Comparison of ENCODE assay signal across 24 cellular contexts in the genomic region with DNA sequence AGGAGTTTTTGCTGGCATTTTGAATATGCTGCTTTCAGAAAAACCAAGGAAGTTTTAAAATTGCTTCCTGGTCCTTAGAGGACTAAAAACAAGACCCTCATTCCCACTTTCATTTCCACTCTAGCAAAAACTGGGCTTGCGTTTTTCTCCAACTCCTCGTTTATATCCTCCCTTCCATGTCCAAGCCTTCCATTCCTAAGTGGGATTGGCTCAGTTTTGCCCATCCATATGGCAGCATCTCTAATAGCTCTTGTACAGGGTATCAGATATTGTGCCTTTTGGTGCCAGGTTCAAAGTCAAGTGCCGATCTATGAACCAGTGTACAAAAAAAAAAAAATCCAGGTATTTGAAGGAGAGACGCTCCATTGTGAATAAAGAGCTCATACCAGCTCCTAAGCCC. TPM values are rescaled to one million over a fixed set of nuclear protein-coding genes. Genes with fewer than 3 reads are reported as not detected.
A peak's percentile ranks its signal among the peaks of the same experiment; 100 is the strongest.
DNase-seq lines count a peak whose midpoint lies in the region; ATAC-seq and TF ChIP-seq lines count a peak whose summit lies in the region.
"Had no signal": no experiment of that assay in that cellular context is flagged by ENCODE, and none has a peak within 500 bp of the region (broad histone marks: within the 10 kb centered on the region; RNA-seq: fewer than 3 reads in every experiment).

No MANE protein-coding gene starts in this region.

- intact Hi-C loops in activated CD4-positive, alpha-beta T cell treated with anti-CD3 and anti-CD28 coated beads for 36 hours (cut with DNase I, micrococcal nuclease) = no loop called here
- intact Hi-C loops in upper lobe of right lung (cut with DNase I) = no loop called here

- peak overlapping the region; percentile 37 for H3K27ac Mint-ChIP-seq in activated CD4-positive, alpha-beta T cell treated with anti-CD3 and anti-CD28 coated beads for 36 hours
- peak overlapping the region; percentile 19 to 22 for H3K27ac Mint-ChIP-seq in T-cell
- peak overlapping the region; percentile 56 for H3K27ac Mint-ChIP-seq in mesothelial cell of epicardium
- H3K27ac Mint-ChIP-seq: B cell had no signal

- TF ChIP-seq CTCF in 22Rv1 (IDR thresholded peaks at IDR 0.05) = no peak
- TF ChIP-seq CTCF in mesothelial cell of epicardium (IDR thresholded peaks at IDR 0.05; ENCODE audit: unreplicated experiment) = no peak
- TF ChIP-seq CTCF in upper lobe of right lung (IDR thresholded peaks at IDR 0.05) = no peak

- no peaks in the 10 kb centered on the region for H3K27me3 ChIP-seq in upper lobe of right lung

- H3K9me3 ChIP-seq in upper lobe of right lung = no peaks in the 10 kb centered on the region

- POLR2A ChIA-PET in activated CD4-positive, alpha-beta T cell treated with anti-CD3 and anti-CD28 coated beads for 36 hours (lab: Charles Lee) = interaction anchor here (0.9 kb wide), 1 partner anchor 12 kb away, joined by 3 read pairs; no protein-coding TSS in a partner anchor
- POLR2A ChIA-PET in T-cell (lab: Charles Lee) = no interaction called here

- peaks cover 4% of the 10 kb centered on the region for H3K4me1 ChIP-seq in upper lobe of right lung

- CTCF ChIA-PET in activated CD4-positive, alpha-beta T cell treated with anti-CD3 and anti-CD28 coated beads for 36 hours (lab: Charles Lee) = interaction anchor here (0.6 to 1.1 kb wide), 5 partner anchors 10 to 242 kb away, joined by 3 to 6 read pairs (median 3); no protein-coding TSS in a partner anchor
- CTCF ChIA-PET in T-cell (lab: Charles Lee) = interaction anchor here in 1 of 2 donors (1.3 kb wide), 1 partner anchor 14 kb away, joined by 6 read pairs; no protein-coding TSS in a partner anchor

- H3K4me1 Mint-ChIP-seq in activated CD4-positive, alpha-beta T cell treated with anti-CD3 and anti-CD28 coated beads for 36 hours = peaks cover 17% of the 10 kb centered on the region
- no peaks in the 10 kb centered on the region for H3K4me1 Mint-ChIP-seq in T-cell
- no peaks in the 10 kb centered on the region for H3K4me1 Mint-ChIP-seq in mesothelial cell of epicardium
- H3K4me1 Mint-ChIP-seq: B cell had no signal

- H3K9me3 Mint-ChIP-seq in activated CD4-positive, alpha-beta T cell treated with anti-CD3 and anti-CD28 coated beads for 36 hours (ENCODE audit: low read depth) = no peaks in the 10 kb centered on the region
- H3K9me3 Mint-ChIP-seq in T-cell (no peaks in the 10 kb centered on the region), mesothelial cell of epicardium (no peaks in the 10 kb centered on the region)
- H3K9me3 Mint-ChIP-seq: activated CD8-positive, alpha-beta T cell treated with anti-CD3 and anti-CD28 coated beads for 36 hours; activated naive CD8-positive, alpha-beta T cell treated with anti-CD3 and anti-CD28 coated beads, Interleukin-2, amount 10 ng/mL, durations not matched to agents 7 days and 5 days had no signal

- peaks cover 58% of the 10 kb centered on the region for H3K36me3 ChIP-seq in upper lobe of right lung

- H3K27ac ChIP-seq in 22Rv1 (peak overlapping the region; percentile 30), upper lobe of right lung (no peak overlapping the region)
- H3K27ac ChIP-seq: RWPE1 had no signal

- DNase-seq in activated CD4-positive, alpha-beta T cell treated with anti-CD3 and anti-CD28 coated beads for 36 hours = no peak
- DNase-seq in activated CD4-positive, alpha-beta T cell treated with anti-CD3 and anti-CD28 coated beads, Interleukin-2, amount 50 U/mL, for 1 hour = no peak
- DNase-seq in T-cell (no peak), mesothelial cell of epicardium (ENCODE audit: low spot score in 2 of 2, unreplicated experiment in 2 of 2) (no peak), upper lobe of right lung (no peak), NK-92 (lab: John Stamatoyannopoulos, UW; ENCODE audit: unreplicated experiment) (no peak)
- DNase-seq: activated CD8-positive, alpha-beta T cell treated with anti-CD3 and anti-CD28 coated beads for 36 hours; activated naive CD8-positive, alpha-beta T cell treated with anti-CD3 and anti-CD28 coated beads, Interleukin-2, amount 10 ng/mL, durations not matched to agents 7 days and 5 days; cerebellar nuclear complex; DMS79; IMR-90; NCI-H1092 treated with DMSO at 0.1 percent for 48 hours; NCI-H187 treated with DMSO at 0.1 percent for 48 hours; NCI-H526 treated with DMSO at 0.1 percent for 48 hours; occipital lobe; substantia nigra; T-helper 9 cell had no signal

- no peak overlapping the region for H3K4me3 Mint-ChIP-seq in activated CD4-positive, alpha-beta T cell treated with anti-CD3 and anti-CD28 coated beads for 36 hours
- H3K4me3 Mint-ChIP-seq in T-cell (no peak overlapping the region), mesothelial cell of epicardium (no peak overlapping the region)
- H3K4me3 Mint-ChIP-seq: activated CD8-positive, alpha-beta T cell treated with anti-CD3 and anti-CD28 coated beads for 36 hours; activated naive CD8-positive, alpha-beta T cell treated with anti-CD3 and anti-CD28 coated beads, Interleukin-2, amount 10 ng/mL, durations not matched to agents 7 days and 5 days; B cell had no signal

- ATAC-seq in activated CD4-positive, alpha-beta T cell treated with anti-CD3 and anti-CD28 coated beads for 36 hours = no peak
- ATAC-seq in T-cell (replicated peaks in 1 of 4) (no peak), HG03442 (IDR thresholded peaks at IDR 0.05; ENCODE audit: unreplicated experiment) (no peak), upper lobe of right lung (no peak)

- H3K4me3 ChIP-seq in upper lobe of right lung = no peak overlapping the region
- H3K4me3 ChIP-seq: lung had no signal

- H3K36me3 Mint-ChIP-seq in activated CD4-positive, alpha-beta T cell treated with anti-CD3 and anti-CD28 coated beads for 36 hours (ENCODE audit: low read depth) = peaks cover 65% of the 10 kb centered on the region
- H3K36me3 Mint-ChIP-seq in T-cell (peaks cover 52% of the 10 kb centered on the region), mesothelial cell of epicardium (peaks cover 42% of the 10 kb centered on the region)

- H3K27me3 Mint-ChIP-seq in activated CD4-positive, alpha-beta T cell treated with anti-CD3 and anti-CD28 coated beads for 36 hours = no peaks in the 10 kb centered on the region
- H3K27me3 Mint-ChIP-seq in T-cell = no peaks in the 10 kb centered on the region
- no peaks in the 10 kb centered on the region for H3K27me3 Mint-ChIP-seq in mesothelial cell of epicardium (ENCODE audit: low read depth)
- H3K27me3 Mint-ChIP-seq: activated CD8-positive, alpha-beta T cell treated with anti-CD3 and anti-CD28 coated beads for 36 hours; activated naive CD8-positive, alpha-beta T cell treated with anti-CD3 and anti-CD28 coated beads, Interleukin-2, amount 10 ng/mL, durations not matched to agents 7 days and 5 days; B cell had no signal

RNA-seq across cellular contexts. Expression of a gene that starts 9.9 kb away (rescaled TPM):
- total RNA-seq in activated CD4-positive, alpha-beta T cell treated with anti-CD3 and anti-CD28 coated beads for 36 hours = 10 to 100 TPM; 21.8 to 23.1 TPM
- total RNA-seq in T-cell (10 to 100 TPM in 1 of 5 donors, 1 to 10 TPM in 4; 4.5 to 20.5 (median 7.2) TPM), mesothelial cell of epicardium (49.8 to 53.9 TPM (median 52.7 TPM) in 3 replicates), upper lobe of right lung (14.7 TPM)

RNA-seq across cellular contexts. Expression of a gene that starts 34.3 kb away (rescaled TPM):
- total RNA-seq in activated CD4-positive, alpha-beta T cell treated with anti-CD3 and anti-CD28 coated beads for 36 hours = 100 to 1,000 TPM; 640 to 656 TPM
- total RNA-seq in T-cell (100 to 1,000 TPM; 216 to 262 (median 240) TPM), mesothelial cell of epicardium (284 to 314 TPM (median 302 TPM) in 3 replicates), upper lobe of right lung (196 TPM)

RNA-seq across cellular contexts. Expression of a gene that starts 49.0 kb away (rescaled TPM):
- total RNA-seq in activated CD4-positive, alpha-beta T cell treated with anti-CD3 and anti-CD28 coated beads for 36 hours = 10 to 100 TPM; 73.4 to 76.8 TPM
- total RNA-seq in T-cell = 10 to 100 TPM in 4 of 5 donors, 1 to 10 TPM in 1; 7.9 to 37.3 (median 20.8) TPM
- total RNA-seq in mesothelial cell of epicardium = not detected in 3 replicates
- 3.9 TPM for total RNA-seq in upper lobe of right lung
- total RNA-seq: IMR-90, kidney epithelial cell, occipital lobe, skeletal muscle tissue had no signal
